Comparison of ENCODE assay signal across 20 cellular contexts in the genomic region with DNA sequence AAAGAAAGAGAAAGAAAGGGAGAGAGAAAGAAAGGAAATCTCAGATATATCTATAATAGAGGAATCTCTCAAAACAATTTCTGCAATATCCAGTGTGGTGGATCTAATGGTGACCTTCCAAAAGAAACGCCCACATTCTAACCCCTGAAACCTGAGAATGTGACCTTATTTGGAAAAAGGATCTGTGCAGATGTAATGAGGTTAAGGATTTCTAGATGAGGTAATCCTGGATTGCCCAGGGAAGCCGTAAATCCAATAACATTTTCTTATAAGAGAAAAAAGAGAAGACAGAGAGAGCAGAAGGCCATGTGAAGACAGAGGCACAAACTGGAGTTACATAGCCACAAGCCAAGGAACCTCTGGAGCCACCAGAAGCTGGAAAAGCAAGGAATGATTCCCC.
DNase-seq lines count a peak whose midpoint lies in the region; ATAC-seq, FAIRE-seq and TF ChIP-seq lines count a peak whose summit lies in the region.
"Had no signal": no experiment of that assay in that cellular context is flagged by ENCODE, and none has a peak within 500 bp of the region (broad histone marks: within the 10 kb centered on the region; RNA-seq: fewer than 3 reads in every experiment).

No MANE protein-coding gene starts in this region.

- H3K27me3 Mint-ChIP-seq in astrocyte (ENCODE audit: low read depth, unreplicated experiment) = no peaks in the 10 kb centered on the region
- H3K27me3 Mint-ChIP-seq in natural killer cell (ENCODE audit: low read depth in 2 of 2) = no peaks in the 10 kb centered on the region
- H3K27me3 Mint-ChIP-seq: stimulated activated naive CD8-positive, alpha-beta T cell treated with anti-CD3 and anti-CD28 coated beads, Interleukin-15, Interleukin-2, amounts not matched to agents 100 ng/mL and 50 ng/mL, for 24 hours had no signal

- ATAC-seq in HG03280 (IDR thresholded peaks at IDR 0.05; ENCODE audit: unreplicated experiment) (no peak), natural killer cell (no peak)

- H3K4me3 Mint-ChIP-seq in astrocyte (ENCODE audit: unreplicated experiment) (no peak overlapping the region), natural killer cell (no peak overlapping the region)
- H3K4me3 Mint-ChIP-seq: stimulated activated naive CD8-positive, alpha-beta T cell treated with anti-CD3 and anti-CD28 coated beads, Interleukin-15, Interleukin-2, amounts not matched to agents 100 ng/mL and 50 ng/mL, for 24 hours; T-helper 1 cell treated with Interleukin-12 subunit alpha and Interleukin-12 subunit beta and Interleukin-4 antibody, amounts not matched to agents 30 μg/mL and 1 μg/mL, for 36 hours had no signal

- DNase-seq in Caki2 (ENCODE audit: low read depth) (peak; percentile 18), HCEC 1CT (peak; percentile 10), astrocyte (ENCODE audit: low read depth) (peak; percentile 16), left kidney (ENCODE audit: low read depth, low spot score) (peak; percentile 58), hippocampal formation (lab: John Stamatoyannopoulos, UW) (no peak), natural killer cell (no peak)
- DNase-seq: activated CD4-positive, alpha-beta T cell treated with anti-CD3 and anti-CD28 coated beads, Interleukin-2, amount 50 U/mL, for 48 hours; amniotic stem cell; NCI-H2081 treated with DMSO at 0.1 percent for 48 hours; ovary; SHP77 treated with DMSO at 0.1 percent for 48 hours; transverse colon; WERI-Rb-1 had no signal

- H4K20me1 ChIP-seq in astrocyte (ENCODE audit: insufficient read depth, low read length) = no peaks in the 10 kb centered on the region

- no peaks in the 10 kb centered on the region for H3K36me3 ChIP-seq in astrocyte (ENCODE audit: insufficient read depth, low read length)
- H3K36me3 ChIP-seq: HAP-1, ovary, transverse colon, WERI-Rb-1 had no signal

- H3K4me1 ChIP-seq in astrocyte (ENCODE audit: insufficient read depth, low read length) = no peaks in the 10 kb centered on the region
- H3K4me1 ChIP-seq: HAP-1 had no signal

- H3K27ac Mint-ChIP-seq in astrocyte (ENCODE audit: unreplicated experiment) (peak overlapping the region; percentile 50), natural killer cell (no peak overlapping the region)
- H3K27ac Mint-ChIP-seq: stimulated activated naive CD8-positive, alpha-beta T cell treated with anti-CD3 and anti-CD28 coated beads, Interleukin-15, Interleukin-2, amounts not matched to agents 100 ng/mL and 50 ng/mL, for 24 hours; T-helper 1 cell treated with Interleukin-12 subunit alpha and Interleukin-12 subunit beta and Interleukin-4 antibody, amounts not matched to agents 30 μg/mL and 1 μg/mL, for 36 hours had no signal

- no peak overlapping the region for H3K4me3 ChIP-seq in astrocyte (ENCODE audit: insufficient read depth, low read depth, low read length)
- H3K4me3 ChIP-seq: HAP-1, ovary, skin epidermis, transverse colon had no signal

- H3K9ac ChIP-seq in astrocyte (ENCODE audit: low read length) = no peak overlapping the region

- no peak overlapping the region for H3K4me2 ChIP-seq in astrocyte (ENCODE audit: low read length)

- intact Hi-C loops in natural killer cell (cut with micrococcal nuclease) = no loop called here

- H3K9me3 Mint-ChIP-seq in astrocyte (ENCODE audit: unreplicated experiment) (peaks cover 3% of the 10 kb centered on the region), natural killer cell (no peaks in the 10 kb centered on the region)
- H3K9me3 Mint-ChIP-seq: stimulated activated naive CD8-positive, alpha-beta T cell treated with anti-CD3 and anti-CD28 coated beads, Interleukin-15, Interleukin-2, amounts not matched to agents 100 ng/mL and 50 ng/mL, for 24 hours; T-helper 1 cell treated with Interleukin-12 subunit alpha and Interleukin-12 subunit beta and Interleukin-4 antibody, amounts not matched to agents 30 μg/mL and 1 μg/mL, for 36 hours had no signal

- H3K4me1 Mint-ChIP-seq in astrocyte (ENCODE audit: low read depth, unreplicated experiment) = peaks cover 5% of the 10 kb centered on the region
- peaks cover 6 to 8% of the 10 kb centered on the region in 2 donors for H3K4me1 Mint-ChIP-seq in natural killer cell

- no peaks in the 10 kb centered on the region for H3K79me2 ChIP-seq in astrocyte (ENCODE audit: insufficient read depth, low read length)

- no peaks in the 10 kb centered on the region for H3K9me3 ChIP-seq in astrocyte (ENCODE audit: insufficient read depth, low read depth, low read length)
- H3K9me3 ChIP-seq: HAP-1, ovary, transverse colon had no signal

- FAIRE-seq in astrocyte (lab: Jason Lieb, UNC) = no peak
- FAIRE-seq: D721Med, GM12892 had no signal

- H3K36me3 Mint-ChIP-seq in astrocyte (ENCODE audit: low read depth, unreplicated experiment) (peaks cover 1% of the 10 kb centered on the region), natural killer cell (no peaks in the 10 kb centered on the region)

- in situ Hi-C loops in Caki2 (cut with HindIII; ENCODE audit: low pct_unique_long_range_greater_than_20kb, low sequenced_read_pairs) = no loop called here

- no peak overlapping the region for H3K27ac ChIP-seq in astrocyte (ENCODE audit: low read depth, low read length)
- H3K27ac ChIP-seq: ovary, skin epidermis, transverse colon, WERI-Rb-1 had no signal

- H3K27me3 ChIP-seq in astrocyte (ENCODE audit: insufficient read depth, low read length) = no peaks in the 10 kb centered on the region
- H3K27me3 ChIP-seq: ovary, transverse colon had no signal

- TF ChIP-seq CTCF in astrocyte (IDR thresholded peaks at IDR 0.05; ENCODE audit: insufficient read depth, low read depth, low read length) (no peak), natural killer cell (IDR thresholded peaks at IDR 0.05) (no peak)

- H2AFZ ChIP-seq in astrocyte (ENCODE audit: low read depth, low read length) = no peak overlapping the region

Comparison
In these comparisons a context has a peak if more than half of its experiments do, and no peak if none do; other contexts are left out.
1. DNase-seq: peak in Caki2 (single experiment), HCEC 1CT (single experiment), astrocyte (single experiment) and left kidney (single experiment); none in hippocampal formation (0 of 2) and natural killer cell (single experiment).